Comparison of ENCODE assay signal across 8 cellular contexts in the genomic region with DNA sequence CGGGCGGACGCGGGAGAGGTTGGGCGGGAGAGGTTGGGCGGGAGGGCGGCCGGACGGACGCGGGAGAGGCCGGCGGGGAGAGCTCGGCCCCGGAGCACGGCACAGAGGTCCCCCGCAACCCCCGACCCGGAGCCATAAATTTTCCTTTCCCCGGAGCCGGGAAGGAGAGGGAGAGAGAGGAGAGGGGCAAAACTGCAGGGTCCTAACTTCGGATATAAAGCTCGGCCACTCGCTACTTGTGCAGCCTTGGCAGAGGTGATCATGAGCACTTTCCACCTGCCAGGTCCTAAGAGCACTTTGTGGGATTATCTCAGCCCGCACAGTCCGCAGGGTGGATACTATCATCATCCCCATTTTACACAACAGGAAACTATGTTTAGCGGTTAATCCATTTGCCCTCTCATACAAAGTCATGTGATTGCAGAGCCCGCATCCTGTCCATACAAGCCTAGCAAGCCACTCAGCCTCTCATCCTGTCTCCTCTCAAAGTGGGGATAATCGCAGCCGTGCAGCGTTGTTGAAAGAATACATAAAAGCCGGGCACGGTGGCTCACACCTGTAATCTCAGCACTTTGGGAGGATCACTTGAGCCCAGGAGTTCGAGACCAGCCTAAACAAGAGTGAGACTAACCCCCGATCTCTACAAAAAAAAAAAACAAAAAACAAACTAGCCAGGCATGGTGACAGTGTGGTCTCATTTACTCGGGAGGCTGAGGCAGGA. TPM values are rescaled to one million over a fixed set of nuclear protein-coding genes. Genes with fewer than 3 reads are reported as not detected.
DNase-seq lines count a peak whose midpoint lies in the region; ATAC-seq and TF ChIP-seq lines count a peak whose summit lies in the region.

No MANE protein-coding gene starts in this region.

- WGBS in adrenal gland, 4 donors: 13 to 33% (median 19%) methylated on average over 15 to 34 of the region's 36 CpGs
- WGBS in iPS DF 6.9 (ENCODE audit: insufficient coverage, insufficient read length): no CpG with 5 or more reads among the region's 36 CpGs

- no peaks in the 10 kb centered on the region for H3K27me3 ChIP-seq in CD8-positive, alpha-beta memory T cell (ENCODE audit: insufficient read depth, low read length, poor library complexity, severe bottlenecking)
- H3K27me3 ChIP-seq in SJCRH30: no peaks in the 10 kb centered on the region
- no peaks in the 10 kb centered on the region for H3K27me3 ChIP-seq in adrenal gland
- H3K27me3 ChIP-seq in iPS DF 6.9 (ENCODE audit: control insufficient read depth, insufficient read depth, low read length): no peaks in the 10 kb centered on the region
- no peaks in the 10 kb centered on the region for H3K27me3 ChIP-seq in skeletal muscle tissue (ENCODE audit: control insufficient read depth in 3 of 3, insufficient read depth in 3 of 3, low read length in 3 of 3)

- DNase-seq in CD8-positive, alpha-beta memory T cell: peak; percentile 15 to 69 (median 57)
- DNase-seq in KBM-7 (peak; percentile 75), SJCRH30 (peak; percentile 71 to 73), adrenal gland (peak in 6 of 7 donors; percentile 41 to 61 (median 53)), iPS DF 6.9 (ENCODE audit: low read depth, low spot score) (no peak), amniotic stem cell (lab: John Stamatoyannopoulos, UW) (no peak)

- H3K4me3 Mint-ChIP-seq in CD8-positive, alpha-beta memory T cell: peak overlapping the region; percentile 80 to 94 (median 85)

- no peaks in the 10 kb centered on the region for H3K9me3 Mint-ChIP-seq in CD8-positive, alpha-beta memory T cell

- H3K4me1 ChIP-seq in CD8-positive, alpha-beta memory T cell (ENCODE audit: insufficient read depth, low read length): peaks cover 30% of the 10 kb centered on the region
- H3K4me1 ChIP-seq in SJCRH30 (0 out of 2 replicates have a peak, but pooled peaks cover 4% of the 10 kb centered on the region), adrenal gland (replicated peaks in 1 of 2) (peaks cover 10 to 20% of the 10 kb centered on the region in 2 donors), iPS DF 6.9 (ENCODE audit: control insufficient read depth, insufficient read depth, low read length) (no peaks in the 10 kb centered on the region), skeletal muscle tissue (ENCODE audit: control insufficient read depth in 3 of 3, insufficient read depth in 3 of 3, low read length in 3 of 3) (peaks cover 10 to 16% (median 11%) of the 10 kb centered on the region in 3 donors)

- peak overlapping the region; percentile 79 to 94 (median 93) for H3K27ac Mint-ChIP-seq in CD8-positive, alpha-beta memory T cell

- H3K4me1 Mint-ChIP-seq in CD8-positive, alpha-beta memory T cell: peaks cover 21 to 40% (median 39%) of the 10 kb centered on the region in 3 donors

- TF ChIP-seq POLR2A in adrenal gland (IDR thresholded peaks at IDR 0.05): peak in 1 of 2 donors; percentile 46

- CTCF ChIA-PET in CD8-positive, alpha-beta memory T cell (lab: Charles Lee): no interaction called here

- POLR2A ChIA-PET in CD8-positive, alpha-beta memory T cell (lab: Charles Lee): interaction anchor here (1.4 kb wide), 1 partner anchor 9 kb away, joined by 8 read pairs; the partner anchor contains the start of gene NMT1

- peak overlapping the region; percentile 79 to 85 (median 79) for H3K9ac ChIP-seq in skeletal muscle tissue (ENCODE audit: low read depth in 1 of 3, low read length in 3 of 3)

- TF ChIP-seq CTCF in adrenal gland (IDR thresholded peaks at IDR 0.05): no peak

- H3K27me3 Mint-ChIP-seq in CD8-positive, alpha-beta memory T cell: no peaks in the 10 kb centered on the region

- in situ Hi-C loops in KBM-7 (cut with MboI; ENCODE audit: low pct_unique_long_range_greater_than_20kb, low sequenced_read_pairs): no loop called here

- no peaks in the 10 kb centered on the region for H3K36me3 ChIP-seq in CD8-positive, alpha-beta memory T cell (ENCODE audit: insufficient read depth, low read length)
- no peaks in the 10 kb centered on the region for H3K36me3 ChIP-seq in SJCRH30
- H3K36me3 ChIP-seq in adrenal gland (replicated peaks in 1 of 2): no peaks in the 10 kb centered on the region
- H3K36me3 ChIP-seq in iPS DF 6.9 (ENCODE audit: control insufficient read depth, insufficient read depth, low read length): no peaks in the 10 kb centered on the region
- H3K36me3 ChIP-seq in skeletal muscle tissue (ENCODE audit: control insufficient read depth in 3 of 3, insufficient read depth in 3 of 3, low read length in 3 of 3): peaks cover 0 to 2% (median 0%) of the 10 kb centered on the region in 3 donors

- peak overlapping the region; percentile 71 for H3K4me3 ChIP-seq in CD8-positive, alpha-beta memory T cell (ENCODE audit: low read length)
- H3K4me3 ChIP-seq in SJCRH30 (peak overlapping the region; percentile 62), adrenal gland (peak overlapping the region in 2 of 4 donors; percentile 14 to 70), iPS DF 6.9 (ENCODE audit: low read length) (peak overlapping the region; percentile 34; the same call in 1 of the 2 replicates), skeletal muscle tissue (ENCODE audit: low read length in 3 of 3) (peak overlapping the region; percentile 74 to 78 (median 75))

- intact Hi-C loops in adrenal gland (cut with DNase I): no loop called here

- peak overlapping the region; percentile 67 for H3K27ac ChIP-seq in CD8-positive, alpha-beta memory T cell (ENCODE audit: low read depth, low read length)
- H3K27ac ChIP-seq in SJCRH30 (peak overlapping the region; percentile 80), adrenal gland (peak overlapping the region in 4 of 5 donors; percentile 64 to 92 (median 80)), iPS DF 6.9 (ENCODE audit: low read length) (no peak overlapping the region), skeletal muscle tissue (ENCODE audit: low read depth, low read length) (peak overlapping the region; percentile 81)

- peaks cover 0 to 5% (median 0%) of the 10 kb centered on the region in 3 donors for H3K36me3 Mint-ChIP-seq in CD8-positive, alpha-beta memory T cell

- H3K9me3 ChIP-seq in CD8-positive, alpha-beta memory T cell (ENCODE audit: low read length): no peaks in the 10 kb centered on the region
- H3K9me3 ChIP-seq in SJCRH30 (replicated peaks) (no peaks in the 10 kb centered on the region), adrenal gland (replicated peaks in 1 of 3) (no peaks in the 10 kb centered on the region), iPS DF 6.9 (ENCODE audit: control insufficient read depth, insufficient read depth, low read length) (no peaks in the 10 kb centered on the region), skeletal muscle tissue (ENCODE audit: control insufficient read depth in 3 of 3, low read length in 3 of 3) (no peaks in the 10 kb centered on the region)

- no peak for ATAC-seq in HG03039 (IDR thresholded peaks at IDR 0.05; ENCODE audit: unreplicated experiment)

RNA-seq across cellular contexts. Expression of gene DCAKD, which starts 0.8 kb away (rescaled TPM):
- total RNA-seq in CD8-positive, alpha-beta memory T cell: 10 to 100 TPM; 31.3 to 32.5 TPM
- polyA plus RNA-seq in CD8-positive, alpha-beta memory T cell: 17.6 TPM
- total RNA-seq in SJCRH30 (2014; rRNA removed; shearing (Covaris generic)): 43.3 and 45.1 TPM in 2 replicates
- total RNA-seq in adrenal gland (100 to 1,000 TPM in 2 of 8 donors, 10 to 100 TPM in 6; 53.1 to 115 (median 74.6) TPM), skeletal muscle tissue (20.9 TPM)
- polyA plus RNA-seq in adrenal gland: 10 to 100 TPM; 34.9 to 40.6 (median 35.2) TPM

RNA-seq across cellular contexts. Expression of gene NMT1, which starts 8.9 kb away (rescaled TPM):
- total RNA-seq in CD8-positive, alpha-beta memory T cell: 100 to 1,000 TPM; 189 to 198 TPM
- polyA plus RNA-seq in CD8-positive, alpha-beta memory T cell: 82.0 TPM
- total RNA-seq in SJCRH30 (2014; rRNA removed; shearing (Covaris generic)): 69.9 and 72.0 TPM in 2 replicates
- 100 to 1,000 TPM in 6 of 8 donors, 10 to 100 TPM in 2; 85.9 to 174 (median 136) TPM for total RNA-seq in adrenal gland
- polyA plus RNA-seq in adrenal gland: 100 to 1,000 TPM; 119 to 170 (median 163) TPM
- total RNA-seq in skeletal muscle tissue: 35.5 TPM

Comparison
In these comparisons a context has a peak if more than half of its experiments do, and no peak if none do; other contexts are left out.
1. DNase-seq: peak in CD8-positive, alpha-beta memory T cell (5 of 5), KBM-7 (single experiment), SJCRH30 (2 of 2) and adrenal gland (6 of 7); none in iPS DF 6.9 (single experiment) and amniotic stem cell (single experiment).